9 cellular contexts compared by ENCODE assay signal in the genomic region with DNA sequence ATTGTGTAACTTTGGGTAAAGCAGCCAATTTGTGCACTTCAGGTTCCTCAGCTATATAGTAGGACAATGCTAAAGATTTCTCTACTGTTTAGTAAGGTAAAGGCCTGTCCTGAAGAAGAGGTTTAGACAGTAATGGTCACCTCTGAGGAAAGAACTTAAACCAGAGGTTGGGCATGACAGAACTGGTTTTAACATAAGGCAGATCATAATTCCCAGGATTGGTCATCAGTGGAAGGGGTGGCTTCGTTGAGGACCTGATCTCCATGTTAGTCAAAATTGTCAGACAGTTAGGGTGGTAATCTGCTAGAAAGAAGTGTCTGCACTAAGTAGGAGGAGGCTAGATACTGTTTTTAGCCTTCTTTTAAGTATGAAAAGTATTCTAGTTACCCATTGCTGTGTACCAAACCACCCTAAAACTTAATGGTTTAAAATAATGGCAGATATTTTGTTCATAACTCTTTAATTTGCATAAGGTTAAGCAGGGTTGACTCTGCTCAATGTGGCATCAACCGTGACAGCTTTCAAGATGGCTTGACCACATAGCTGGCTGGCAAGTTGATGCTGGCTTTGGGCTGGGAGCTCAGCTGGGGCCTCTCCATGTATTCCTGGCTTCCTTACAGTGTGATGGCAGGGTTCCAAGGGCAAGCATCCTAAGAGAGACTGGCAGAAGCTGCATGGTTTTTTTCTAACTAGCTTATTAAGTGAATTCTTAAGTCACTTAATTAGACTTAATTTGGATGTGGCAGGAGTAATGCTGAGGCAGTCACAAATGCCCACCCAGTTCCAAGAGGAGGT. TPM values are rescaled to one million over a fixed set of nuclear protein-coding genes. Genes with fewer than 3 reads are reported as not detected.
DNase-seq lines count a peak whose midpoint lies in the region; ATAC-seq and TF ChIP-seq lines count a peak whose summit lies in the region.
"Had no signal": no experiment of that assay in that cellular context is flagged by ENCODE, and none has a peak within 500 bp of the region (broad histone marks: within the 10 kb centered on the region; RNA-seq: fewer than 3 reads in every experiment).

No MANE protein-coding gene starts in this region.

- ATAC-seq in right cardiac atrium = no peak
- ATAC-seq in GM21360 (IDR thresholded peaks at IDR 0.05; ENCODE audit: unreplicated experiment) = no peak
- ATAC-seq in HG02798 (IDR thresholded peaks at IDR 0.05; ENCODE audit: poor library complexity, unreplicated experiment) = no peak

- H3K36me3 ChIP-seq in right atrium auricular region (no peaks in the 10 kb centered on the region), OCI-LY1 (ENCODE audit: insufficient read depth, low read length) (0 out of 2 replicates have a peak, but pooled peaks cover 4% of the 10 kb centered on the region), H7 (replicated peaks; ENCODE audit: control insufficient read depth, insufficient read depth, low read length) (no peaks in the 10 kb centered on the region)

- no peak overlapping the region for H3K9ac ChIP-seq in OCI-LY1 (ENCODE audit: low read length)
- H3K9ac ChIP-seq: KMS-11 had no signal

- no peaks in the 10 kb centered on the region for H3K9me2 ChIP-seq in OCI-LY1 (ENCODE audit: low read depth, low read length)

- DNase-seq in right cardiac atrium (peak in 2 of 3 donors; percentile 21 to 54), right atrium auricular region (ENCODE audit: low spot score) (no peak), head of caudate nucleus (peak in 33 of 42 donors; percentile 1 to 71 (median 35)), H7 (no peak)
- DNase-seq in effector CD4-positive, alpha-beta T cell = no peak

- H3K27ac ChIP-seq in right cardiac atrium (ENCODE audit: low read length) = no peak overlapping the region
- H3K27ac ChIP-seq in right atrium auricular region = no peak overlapping the region
- H3K27ac ChIP-seq in OCI-LY1 (ENCODE audit: low read depth, low read length, poor library complexity, severe bottlenecking) = peak overlapping the region; percentile 72
- H3K27ac ChIP-seq: KMS-11 had no signal

- TF ChIP-seq CTCF in right atrium auricular region (IDR thresholded peaks at IDR 0.05) (no peak), OCI-LY1 (IDR thresholded peaks at IDR 0.05; ENCODE audit: low read length) (no peak)

- H4K20me1 ChIP-seq in OCI-LY1 (ENCODE audit: insufficient read depth, low read length) = no peaks in the 10 kb centered on the region

- 58% methylated on average over 2 of the region's 2 CpGs for WGBS in right cardiac atrium

- H3K9me3 ChIP-seq in right cardiac atrium (ENCODE audit: control insufficient read depth, low read length) = no peaks in the 10 kb centered on the region
- H3K9me3 ChIP-seq in right atrium auricular region = no peaks in the 10 kb centered on the region
- no peaks in the 10 kb centered on the region for H3K9me3 ChIP-seq in OCI-LY1 (ENCODE audit: low read length)

- intact Hi-C loops in right cardiac atrium (cut with DNase I) = no loop called here
- intact Hi-C loops in head of caudate nucleus (cut with DNase I) = no loop called here

- H3F3A ChIP-seq in OCI-LY1 (ENCODE audit: insufficient read depth, low read length) = no peaks in the 10 kb centered on the region

- H3K4me2 ChIP-seq in OCI-LY1 (ENCODE audit: low read length) = peak overlapping the region; percentile 60; the same call in 1 of the 2 replicates
- H3K4me2 ChIP-seq: KMS-11 had no signal

- H3K4me3 ChIP-seq in right cardiac atrium (ENCODE audit: low read length) = no peak overlapping the region
- H3K4me3 ChIP-seq in right atrium auricular region = no peak overlapping the region
- peak overlapping the region; percentile 29 for H3K4me3 ChIP-seq in OCI-LY1 (ENCODE audit: low read depth, low read length, poor library complexity, severe bottlenecking)
- no peak overlapping the region for H3K4me3 ChIP-seq in H7 (ENCODE audit: insufficient read depth, low read depth, low read length)

- H3K4me1 ChIP-seq in right cardiac atrium (ENCODE audit: control insufficient read depth, insufficient read depth, low read length) (no peaks in the 10 kb centered on the region), right atrium auricular region (peaks cover 0 to 4% of the 10 kb centered on the region in 2 donors), OCI-LY1 (ENCODE audit: insufficient read depth, low read length, severe bottlenecking) (peaks cover 38% of the 10 kb centered on the region)

- H2AFZ ChIP-seq in OCI-LY1 (ENCODE audit: low read length) = no peak overlapping the region

- peaks cover 75% of the 10 kb centered on the region for H3K79me2 ChIP-seq in OCI-LY1 (ENCODE audit: insufficient read depth, low read length)

- H3K27me3 ChIP-seq in right cardiac atrium (ENCODE audit: control insufficient read depth, insufficient read depth) = no peaks in the 10 kb centered on the region
- H3K27me3 ChIP-seq in right atrium auricular region = no peaks in the 10 kb centered on the region
- no peaks in the 10 kb centered on the region for H3K27me3 ChIP-seq in OCI-LY1 (ENCODE audit: insufficient read depth, low read length)
- no peaks in the 10 kb centered on the region for H3K27me3 ChIP-seq in H7 (ENCODE audit: control insufficient read depth, insufficient read depth, low read length)

RNA-seq across cellular contexts. Expression of gene RP2, which starts 4.3 kb away (rescaled TPM):
- total RNA-seq in right cardiac atrium (1 to 10 TPM; 3.4 to 6.5 (median 5.1) TPM), right atrium auricular region (1 to 10 TPM; 3.9 to 5.0 TPM)
- polyA plus RNA-seq in right cardiac atrium = 2.9 TPM
- 22.1 and 28.3 TPM in 2 replicates for total RNA-seq in H7 (2014; rRNA removed; shearing (Covaris generic))

Comparison
In these comparisons a context has a peak if more than half of its experiments do, and no peak if none do; other contexts are left out.
1. DNase-seq: peak in right cardiac atrium (2 of 3) and head of caudate nucleus (33 of 42); none in right atrium auricular region (single experiment), H7 (single experiment) and effector CD4-positive, alpha-beta T cell (single experiment).